Comparison of ENCODE assay signal across 9 cellular contexts in genomic region chr1:241118049-241118448, GRCh38.
"Had no signal": no experiment of that assay in that cellular context is flagged by ENCODE, and none has a peak within 500 bp of the region (broad histone marks: within the 10 kb centered on the region; RNA-seq: fewer than 3 reads in every experiment).

No MANE protein-coding gene starts in this region.

- H3K4me3 ChIP-seq: GM23248, HAP-1 had no signal

- H3K9me3 Mint-ChIP-seq: HFFc6 had no signal

- DNase-seq: GM23248, GOT3, H7, HFFc6, KBM-7 had no signal

- ATAC-seq: HCT116 had no signal

- H3K27ac ChIP-seq: GM23248 had no signal

- H3K9me3 ChIP-seq: HAP-1 had no signal

- H3K36me3 ChIP-seq: HAP-1 had no signal

- H3K4me3 Mint-ChIP-seq: HFFc6, IgD-negative memory B cell had no signal

- H3K36me3 Mint-ChIP-seq: IgD-negative memory B cell had no signal

- H3K27ac Mint-ChIP-seq: HFFc6, IgD-negative memory B cell had no signal

- H3K9ac ChIP-seq: GM23248 had no signal

- H2AFZ ChIP-seq: GM23248 had no signal

- FAIRE-seq: HTR-8/SVneo had no signal

- H3K4me1 Mint-ChIP-seq: IgD-negative memory B cell had no signal
